ENCODE assay signal across 16 cellular contexts in genomic region chr9:96232164-96232538, GRCh38.
DNase-seq lines count a peak whose midpoint lies in the region; ATAC-seq and TF ChIP-seq lines count a peak whose summit lies in the region.
"Had no signal": no experiment of that assay in that cellular context is flagged by ENCODE, and none has a peak within 500 bp of the region (broad histone marks: within the 10 kb centered on the region; RNA-seq: fewer than 3 reads in every experiment).

No MANE protein-coding gene starts in this region.

- in situ Hi-C loops in gastrocnemius medialis (cut with MboI; ENCODE audit: low sequenced_read_pairs in 4 of 4): no loop called here

- 73% methylated on average over 11 of the region's 11 CpGs for WGBS in hepatocyte (ENCODE audit: low lambda C conversion rate, missing lambda C conversion rate)

- TF ChIP-seq CTCF in left ventricle myocardium inferior (IDR thresholded peaks at IDR 0.05; ENCODE audit: borderline replicate concordance): no peak
- no peak for TF ChIP-seq CTCF in hepatocyte (IDR thresholded peaks at IDR 0.05; ENCODE audit: poor library complexity)
- no peak for TF ChIP-seq CTCF in gastrocnemius medialis (IDR thresholded peaks at IDR 0.05 in 4 of 5, conservative IDR thresholded peaks at IDR 0.05 in 1 of 5)
- TF ChIP-seq CTCF in vagina (IDR thresholded peaks at IDR 0.05): no peak

- H3K27ac ChIP-seq in left ventricle myocardium inferior (replicated peaks) (peak overlapping the region; percentile 84), hepatocyte (no peak overlapping the region), gastrocnemius medialis (peak overlapping the region; percentile 42 to 78 (median 71)), vagina (peak overlapping the region; percentile 69)
- H3K27ac ChIP-seq: A549, PC-9, prostate gland, VCaP had no signal

- intact Hi-C loops in left ventricle myocardium inferior (cut with micrococcal nuclease): loop anchor here (5.0 kb wide), 1 partner anchor 85 kb away; no protein-coding TSS in a partner anchor
- intact Hi-C loops in Right ventricle myocardium inferior (cut with DNase I): loop anchor here (1.0 kb wide), 1 partner anchor 85 kb away; no protein-coding TSS in a partner anchor
- intact Hi-C loops in gastrocnemius medialis (cut with DNase I; ENCODE audit: low total_unique reads): loop anchor here (5.0 kb wide), 1 partner anchor 85 kb away; no protein-coding TSS in a partner anchor
- intact Hi-C loops in vagina (cut with DNase I): loop anchor here (10.0 kb wide), 1 partner anchor 83 kb away; no protein-coding TSS in a partner anchor

- TF ChIP-seq POLR2A in gastrocnemius medialis (IDR thresholded peaks at IDR 0.05) (no peak), vagina (IDR thresholded peaks at IDR 0.05) (no peak)

- no peaks in the 10 kb centered on the region for H4K20me1 ChIP-seq in hepatocyte (ENCODE audit: insufficient read depth, poor library complexity, severe bottlenecking)

- H3K79me2 ChIP-seq in hepatocyte: no peaks in the 10 kb centered on the region

- no peak overlapping the region for H2AFZ ChIP-seq in hepatocyte
- H2AFZ ChIP-seq: PC-9 had no signal

- peak overlapping the region; percentile 10 for H3K4me2 ChIP-seq in hepatocyte
- H3K4me2 ChIP-seq: A549, PC-9 had no signal

- no peaks in the 10 kb centered on the region for H3K9me3 ChIP-seq in left ventricle myocardium inferior (replicated peaks)
- H3K9me3 ChIP-seq in hepatocyte (ENCODE audit: low read depth): no peaks in the 10 kb centered on the region
- H3K9me3 ChIP-seq in gastrocnemius medialis: no peaks in the 10 kb centered on the region
- H3K9me3 ChIP-seq in vagina: no peaks in the 10 kb centered on the region
- H3K9me3 ChIP-seq: prostate gland had no signal

- ATAC-seq in Right ventricle myocardium inferior (no peak), gastrocnemius medialis (no peak)

- H3K4me3 ChIP-seq in left ventricle myocardium inferior: peak overlapping the region; percentile 22
- H3K4me3 ChIP-seq in hepatocyte: no peak overlapping the region
- peak overlapping the region in 2 of 4 donors; percentile 4 to 33 for H3K4me3 ChIP-seq in gastrocnemius medialis
- no peak overlapping the region for H3K4me3 ChIP-seq in vagina
- H3K4me3 ChIP-seq: A549, coronary artery, lung, PC-9, prostate gland had no signal

- H3K4me1 ChIP-seq in left ventricle myocardium inferior (peaks cover 25% of the 10 kb centered on the region), hepatocyte (ENCODE audit: insufficient read depth) (no peaks in the 10 kb centered on the region), gastrocnemius medialis (peaks cover 6 to 7% of the 10 kb centered on the region in 2 donors), vagina (no peaks in the 10 kb centered on the region)
- H3K4me1 ChIP-seq: A549, prostate gland had no signal

- no peaks in the 10 kb centered on the region for H3K9me2 ChIP-seq in hepatocyte (replicated peaks; ENCODE audit: insufficient read depth)

- H3K36me3 ChIP-seq in left ventricle myocardium inferior (no peaks in the 10 kb centered on the region), hepatocyte (replicated peaks; ENCODE audit: insufficient read depth, low read depth) (no peaks in the 10 kb centered on the region), gastrocnemius medialis (no peaks in the 10 kb centered on the region), vagina (no peaks in the 10 kb centered on the region)
- H3K36me3 ChIP-seq: prostate gland had no signal

- H3K27me3 ChIP-seq in left ventricle myocardium inferior (ENCODE audit: low read depth) (no peaks in the 10 kb centered on the region), hepatocyte (no peaks in the 10 kb centered on the region), gastrocnemius medialis (no peaks in the 10 kb centered on the region), vagina (no peaks in the 10 kb centered on the region)

- DNase-seq in left ventricle myocardium inferior (no peak), Right ventricle myocardium inferior (ENCODE audit: missing footprints) (no peak), hepatocyte (ENCODE audit: low spot score) (no peak), gastrocnemius medialis (no peak), vagina (ENCODE audit: extremely low spot score in 2 of 2) (no peak), NCI-H1417 (lab: John Stamatoyannopoulos, UW) (no peak), NCI-H1694 (lab: John Stamatoyannopoulos, UW) (no peak), HCEC 1CT (no peak)
- DNase-seq: NCI-H146, NCI-H510A had no signal
